Comparison of ENCODE assay signal across 8 cellular contexts in genomic region chr13:31045621-31046081, GRCh38.
A peak's percentile ranks its signal among the peaks of the same experiment; 100 is the strongest.
DNase-seq lines count a peak whose midpoint lies in the region; ATAC-seq and TF ChIP-seq lines count a peak whose summit lies in the region.

No MANE protein-coding gene starts in this region.

- CTCF ChIA-PET in Caco-2 (lab: Charles Lee), result interaction anchor here (0.7 to 1.4 kb wide), 4 partner anchors 21 to 788 kb away, joined by 3 to 6 read pairs (median 4); no protein-coding TSS in a partner anchor

- H3K4me3 ChIP-seq in Caco-2 (ENCODE audit: low read depth, low read length) (no peak overlapping the region), adipocyte (ENCODE audit: low read length) (no peak overlapping the region), kidney epithelial cell (ENCODE audit: low read depth, low read length) (no peak overlapping the region), H7 (ENCODE audit: insufficient read depth, low read depth, low read length) (no peak overlapping the region), MM.1S (ENCODE audit: low read length) (no peak overlapping the region)

- TF ChIP-seq CTCF in Caco-2 (IDR thresholded peaks at IDR 0.05; ENCODE audit: insufficient read depth in 1 of 2, low read depth in 1 of 2, low read length in 1 of 2, severe bottlenecking in 1 of 2, unreplicated experiment in 1 of 2), result no peak
- no peak for TF ChIP-seq CTCF in kidney epithelial cell (IDR thresholded peaks at IDR 0.05; ENCODE audit: insufficient read depth, low read length, poor library complexity, severe bottlenecking)
- TF ChIP-seq CTCF in MM.1S (IDR thresholded peaks at IDR 0.05; ENCODE audit: low read length), result no peak

- no peaks in the 10 kb centered on the region for H3K27me3 ChIP-seq in Caco-2 (replicated peaks; ENCODE audit: control insufficient read depth, insufficient read depth, low read length)
- H3K27me3 ChIP-seq in adipocyte (replicated peaks; ENCODE audit: control insufficient read depth, insufficient read depth, low read length), result no peaks in the 10 kb centered on the region
- no peaks in the 10 kb centered on the region for H3K27me3 ChIP-seq in kidney epithelial cell (ENCODE audit: control insufficient read depth, insufficient read depth, low read length)
- no peaks in the 10 kb centered on the region for H3K27me3 ChIP-seq in H7 (ENCODE audit: control insufficient read depth, insufficient read depth, low read length)
- H3K27me3 ChIP-seq in MM.1S (replicated peaks; ENCODE audit: insufficient read depth, low read length), result peaks cover 22% of the 10 kb centered on the region

- ATAC-seq in HG02798 (IDR thresholded peaks at IDR 0.05; ENCODE audit: poor library complexity, unreplicated experiment), result peak; percentile 47

- DNase-seq in Caco-2, result peak; percentile 45 to 81
- peak; percentile 88 for DNase-seq in adipocyte (ENCODE audit: low read depth)
- DNase-seq in kidney epithelial cell (ENCODE audit: low read depth), result peak; percentile 87
- DNase-seq in stimulated activated CD4-positive, alpha-beta T cell treated with anti-CD3 and anti-CD28 coated beads, TNF-alpha, amount 100 ng/mL, for 4 hours (ENCODE audit: low read depth in 3 of 3), result peak; percentile 51 to 76 (median 70)
- no peak for DNase-seq in H7
- no peak for DNase-seq in MM.1S

- peak overlapping the region; percentile 35 for H3K9ac ChIP-seq in adipocyte (ENCODE audit: low read length)
- H3K9ac ChIP-seq in MM.1S (ENCODE audit: low read length), result no peak overlapping the region

- H3K9me3 Mint-ChIP-seq in Caco-2 (ENCODE audit: unreplicated experiment), result no peaks in the 10 kb centered on the region
- H3K9me3 Mint-ChIP-seq in T-helper 1 cell treated with Interleukin-12 subunit alpha and Interleukin-12 subunit beta and Interleukin-4 antibody, amounts not matched to agents 30 μg/mL and 1 μg/mL, for 36 hours, result no peaks in the 10 kb centered on the region

- no peaks in the 10 kb centered on the region for H4K20me1 ChIP-seq in MM.1S (ENCODE audit: insufficient read depth, low read length)

- no peaks in the 10 kb centered on the region for H3F3A ChIP-seq in MM.1S (ENCODE audit: insufficient read depth, low read length)

- no peaks in the 10 kb centered on the region for H3K27me3 Mint-ChIP-seq in Caco-2 (ENCODE audit: insufficient read depth, unreplicated experiment)
- peaks cover 16% of the 10 kb centered on the region for H3K27me3 Mint-ChIP-seq in T-helper 1 cell treated with Interleukin-12 subunit alpha and Interleukin-12 subunit beta and Interleukin-4 antibody, amounts not matched to agents 30 μg/mL and 1 μg/mL, for 36 hours (ENCODE audit: low read depth)

- peak overlapping the region; percentile 45 for H3K4me3 Mint-ChIP-seq in Caco-2 (ENCODE audit: unreplicated experiment)
- H3K4me3 Mint-ChIP-seq in T-helper 1 cell treated with Interleukin-12 subunit alpha and Interleukin-12 subunit beta and Interleukin-4 antibody, amounts not matched to agents 30 μg/mL and 1 μg/mL, for 36 hours, result peak overlapping the region; percentile 45

- H3K4me1 ChIP-seq in Caco-2, result peaks cover 19% of the 10 kb centered on the region
- peaks cover 42% of the 10 kb centered on the region for H3K4me1 ChIP-seq in adipocyte (ENCODE audit: control insufficient read depth, insufficient read depth, low read length)
- no peaks in the 10 kb centered on the region for H3K4me1 ChIP-seq in MM.1S (ENCODE audit: low read length)

- no peak overlapping the region for H3K27ac ChIP-seq in MM.1S (ENCODE audit: low read length)

- intact Hi-C loops in Caco-2 (cut with micrococcal nuclease; ENCODE audit: unreplicated experiment), result no loop called here

- POLR2A ChIA-PET in Caco-2 (lab: Charles Lee), result no interaction called here

- H3K79me2 ChIP-seq in MM.1S (ENCODE audit: low read length), result no peaks in the 10 kb centered on the region

- no peaks in the 10 kb centered on the region for H3K36me3 Mint-ChIP-seq in Caco-2 (ENCODE audit: insufficient read depth, unreplicated experiment)
- peaks cover 2% of the 10 kb centered on the region for H3K36me3 Mint-ChIP-seq in T-helper 1 cell treated with Interleukin-12 subunit alpha and Interleukin-12 subunit beta and Interleukin-4 antibody, amounts not matched to agents 30 μg/mL and 1 μg/mL, for 36 hours (ENCODE audit: low read depth)

- H3K4me2 ChIP-seq in MM.1S (ENCODE audit: low read depth, low read length), result no peak overlapping the region

- H3K36me3 ChIP-seq in Caco-2 (ENCODE audit: control insufficient read depth, insufficient read depth, low read length) (no peaks in the 10 kb centered on the region), adipocyte (ENCODE audit: control insufficient read depth, insufficient read depth, low read length, severe bottlenecking) (no peaks in the 10 kb centered on the region), kidney epithelial cell (ENCODE audit: control insufficient read depth, insufficient read depth, low read length) (no peaks in the 10 kb centered on the region), H7 (replicated peaks; ENCODE audit: control insufficient read depth, insufficient read depth, low read length) (no peaks in the 10 kb centered on the region), MM.1S (replicated peaks; ENCODE audit: insufficient read depth, low read length) (no peaks in the 10 kb centered on the region)

- H2AFZ ChIP-seq in MM.1S (ENCODE audit: low read length), result no peak overlapping the region

- H3K9me3 ChIP-seq in Caco-2 (no peaks in the 10 kb centered on the region), adipocyte (ENCODE audit: control insufficient read depth, low read length) (no peaks in the 10 kb centered on the region), MM.1S (replicated peaks; ENCODE audit: insufficient read depth, low read length) (no peaks in the 10 kb centered on the region)

- no TSS peak for BruUV-seq in Caco-2 (replicated peaks; lab: Mats Ljungman, UMichigan)

- no peaks in the 10 kb centered on the region for H3K4me1 Mint-ChIP-seq in Caco-2 (ENCODE audit: low read depth, unreplicated experiment)
- peaks cover 37% of the 10 kb centered on the region for H3K4me1 Mint-ChIP-seq in T-helper 1 cell treated with Interleukin-12 subunit alpha and Interleukin-12 subunit beta and Interleukin-4 antibody, amounts not matched to agents 30 μg/mL and 1 μg/mL, for 36 hours (ENCODE audit: low read depth)

- H3K9me2 ChIP-seq in MM.1S (replicated peaks; ENCODE audit: insufficient read depth, low read length), result no peaks in the 10 kb centered on the region

- H3K27ac Mint-ChIP-seq in Caco-2 (ENCODE audit: unreplicated experiment), result peak overlapping the region; percentile 75
- H3K27ac Mint-ChIP-seq in T-helper 1 cell treated with Interleukin-12 subunit alpha and Interleukin-12 subunit beta and Interleukin-4 antibody, amounts not matched to agents 30 μg/mL and 1 μg/mL, for 36 hours, result peak overlapping the region; percentile 71

Comparison
In these comparisons a context has a peak if more than half of its experiments do, and no peak if none do; other contexts are left out.
1. DNase-seq: peak in Caco-2 (2 of 2), adipocyte (single experiment), kidney epithelial cell (single experiment) and stimulated activated CD4-positive, alpha-beta T cell treated with anti-CD3 and anti-CD28 coated beads, TNF-alpha, amount 100 ng/mL, for 4 hours (3 of 3); none in H7 (single experiment) and MM.1S (single experiment).